Comparison of ENCODE assay signal across 12 cellular contexts in genomic region chr11:110130642-110131238, GRCh38. TPM values are rescaled to one million over a fixed set of nuclear protein-coding genes. Genes with fewer than 3 reads are reported as not detected.
DNase-seq lines count a peak whose midpoint lies in the region; ATAC-seq and TF ChIP-seq lines count a peak whose summit lies in the region.
"Had no signal": no experiment of that assay in that cellular context is flagged by ENCODE, and none has a peak within 500 bp of the region (broad histone marks: within the 10 kb centered on the region; RNA-seq: fewer than 3 reads in every experiment).

No MANE protein-coding gene starts in this region.

- no peaks in the 10 kb centered on the region for H3K36me3 Mint-ChIP-seq in immature natural killer cell

- H3K9me3 ChIP-seq in esophagus squamous epithelium, result no peaks in the 10 kb centered on the region
- no peaks in the 10 kb centered on the region for H3K9me3 ChIP-seq in MM.1S (replicated peaks; ENCODE audit: insufficient read depth, low read length)
- H3K9me3 ChIP-seq: neutrophil had no signal

- TF ChIP-seq CTCF in esophagus squamous epithelium (IDR thresholded peaks at IDR 0.05), result no peak
- no peak for TF ChIP-seq CTCF in MM.1S (IDR thresholded peaks at IDR 0.05; ENCODE audit: low read length)

- peak overlapping the region; percentile 46 for H3K27ac ChIP-seq in angular gyrus (ENCODE audit: low read depth, low read length)
- H3K27ac ChIP-seq in esophagus squamous epithelium, result no peak overlapping the region
- no peak overlapping the region for H3K27ac ChIP-seq in MM.1S (ENCODE audit: low read length)
- H3K27ac ChIP-seq: neutrophil had no signal

- intact Hi-C loops in left colon (cut with DNase I, micrococcal nuclease), result no loop called here
- intact Hi-C loops in esophagus squamous epithelium (cut with DNase I), result no loop called here

- H3K4me2 ChIP-seq in MM.1S (ENCODE audit: low read depth, low read length), result no peak overlapping the region

- WGBS in esophagus squamous epithelium, 2 donors, result 27 to 60% methylated on average over 10 of the region's 10 CpGs

- H3K4me1 Mint-ChIP-seq in immature natural killer cell, result no peaks in the 10 kb centered on the region

- H3K4me3 Mint-ChIP-seq in immature natural killer cell, result no peak overlapping the region

- no peak overlapping the region for H3K4me3 ChIP-seq in esophagus squamous epithelium
- H3K4me3 ChIP-seq in MM.1S (ENCODE audit: low read length), result no peak overlapping the region

- no peaks in the 10 kb centered on the region for H4K20me1 ChIP-seq in MM.1S (ENCODE audit: insufficient read depth, low read length)

- H3K27me3 ChIP-seq in esophagus squamous epithelium, result no peaks in the 10 kb centered on the region
- no peaks in the 10 kb centered on the region for H3K27me3 ChIP-seq in MM.1S (replicated peaks; ENCODE audit: insufficient read depth, low read length)
- H3K27me3 ChIP-seq: neutrophil had no signal

- no peaks in the 10 kb centered on the region for H3K9me3 Mint-ChIP-seq in immature natural killer cell

- H3K4me1 ChIP-seq in esophagus squamous epithelium (peaks cover 0 to 9% (median 5%) of the 10 kb centered on the region in 3 donors), MM.1S (ENCODE audit: low read length) (peaks cover 2% of the 10 kb centered on the region; the same call in 1 of the 2 replicates)

- H3K27ac Mint-ChIP-seq in immature natural killer cell, result no peak overlapping the region

- TF ChIP-seq POLR2A in esophagus squamous epithelium (IDR thresholded peaks at IDR 0.05), result no peak

- peaks cover 0 to 1% (median 0%) of the 10 kb centered on the region in 3 donors for H3K27me3 Mint-ChIP-seq in immature natural killer cell (ENCODE audit: low read depth in 3 of 3)

- DNase-seq in DMS 273 (lab: John Stamatoyannopoulos, UW; ENCODE audit: unreplicated experiment) (peak; percentile 97), NCI-H2081 treated with DMSO at 0.1 percent for 48 hours (lab: John Stamatoyannopoulos, UW) (peak; percentile 100), left colon (peak; percentile 11 to 43), esophagus squamous epithelium (lab: John Stamatoyannopoulos, UW) (no peak), immature natural killer cell (no peak), MM.1S (no peak)
- DNase-seq: erythroblast, HCEC 1CT, KBM-7 had no signal

- H3K36me3 ChIP-seq in esophagus squamous epithelium (no peaks in the 10 kb centered on the region), MM.1S (replicated peaks; ENCODE audit: insufficient read depth, low read length) (no peaks in the 10 kb centered on the region)
- H3K36me3 ChIP-seq: neutrophil had no signal

- no peaks in the 10 kb centered on the region for H3K79me2 ChIP-seq in MM.1S (ENCODE audit: low read length)

- no peak overlapping the region for H3K9ac ChIP-seq in MM.1S (ENCODE audit: low read length)

- no peak overlapping the region for H2AFZ ChIP-seq in MM.1S (ENCODE audit: low read length)

- H3K9me2 ChIP-seq in MM.1S (replicated peaks; ENCODE audit: insufficient read depth, low read length), result no peaks in the 10 kb centered on the region

- ATAC-seq in left colon, result peak; percentile 86
- no peak for ATAC-seq in GM19023 (IDR thresholded peaks at IDR 0.05; ENCODE audit: unreplicated experiment)

- H3F3A ChIP-seq in MM.1S (ENCODE audit: insufficient read depth, low read length), result no peaks in the 10 kb centered on the region

RNA-seq across cellular contexts. Expression of gene ZC3H12C, which starts 37.5 kb away (rescaled TPM):
- 10 to 100 TPM; 17.8 to 20.4 TPM for total RNA-seq in left colon
- 10 to 100 TPM in 1 of 4 donors, 1 to 10 TPM in 3; 5.5 to 10.1 (median 7.8) TPM for total RNA-seq in esophagus squamous epithelium
- not detected for polyA plus RNA-seq in immature natural killer cell

Comparison
In these comparisons a context has a peak if more than half of its experiments do, and no peak if none do; other contexts are left out.
1. DNase-seq: peak in DMS 273 (single experiment), NCI-H2081 treated with DMSO at 0.1 percent for 48 hours (single experiment) and left colon (2 of 2); none in esophagus squamous epithelium (single experiment), immature natural killer cell (0 of 3) and MM.1S (single experiment).